In the genomic region with DNA sequence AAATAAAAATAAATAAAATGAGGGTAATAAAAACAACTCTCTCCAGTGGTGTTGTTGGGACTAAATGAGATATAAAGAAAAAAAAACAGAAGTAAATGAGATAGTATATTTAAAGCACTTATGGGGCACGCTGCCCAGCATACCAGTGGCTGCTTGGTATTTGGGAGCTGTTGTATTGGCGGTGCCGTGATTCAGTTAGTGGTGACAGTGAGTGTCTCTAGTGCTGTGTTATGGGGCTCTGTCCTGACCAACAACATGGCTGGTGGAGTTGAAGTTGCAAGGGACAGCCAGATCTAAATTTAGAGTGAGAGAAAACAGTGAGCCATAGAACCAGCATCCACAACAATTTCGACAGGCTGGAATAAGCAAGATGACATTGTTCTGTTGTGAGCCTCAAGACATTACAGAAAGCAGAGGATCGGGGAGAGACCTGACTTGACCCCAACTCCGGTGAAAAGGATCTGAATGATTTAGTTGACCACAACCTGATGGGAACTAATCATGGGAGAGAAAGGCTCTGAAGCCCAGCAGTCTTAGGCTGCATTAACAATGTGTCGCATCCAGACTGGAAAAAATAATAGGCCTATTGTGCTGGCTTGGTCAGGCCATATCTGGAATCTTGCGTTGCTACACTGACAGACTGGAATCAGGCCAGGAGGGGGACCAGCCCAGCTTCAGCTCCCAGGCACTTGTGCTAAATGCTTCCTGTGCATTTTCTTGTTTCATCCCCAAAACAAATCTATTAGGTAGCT, we compare ENCODE assay signal across 12 cellular contexts. TPM values are rescaled to one million over a fixed set of nuclear protein-coding genes. Genes with fewer than 3 reads are reported as not detected.
DNase-seq lines count a peak whose midpoint lies in the region; FAIRE-seq and TF ChIP-seq lines count a peak whose summit lies in the region.
"Had no signal": no experiment of that assay in that cellular context is flagged by ENCODE, and none has a peak within 500 bp of the region (broad histone marks: within the 10 kb centered on the region; RNA-seq: fewer than 3 reads in every experiment).

No MANE protein-coding gene starts in this region.

- H3K4me3 Mint-ChIP-seq in activated naive CD8-positive, alpha-beta T cell treated with anti-CD3 and anti-CD28 coated beads for 36 hours, result no peak overlapping the region

- TF ChIP-seq POLR2A in stomach (IDR thresholded peaks at IDR 0.05), result no peak

- H3K4me1 Mint-ChIP-seq in activated naive CD8-positive, alpha-beta T cell treated with anti-CD3 and anti-CD28 coated beads for 36 hours, result peaks cover 26% of the 10 kb centered on the region

- no peak overlapping the region for H3K4me3 ChIP-seq in keratinocyte (ENCODE audit: control insufficient read depth in 2 of 3, extremely low read depth in 1 of 3, insufficient read depth in 2 of 3, low read depth in 1 of 3, low read length in 3 of 3)
- H3K4me3 ChIP-seq in stomach, result no peak overlapping the region
- no peak overlapping the region for H3K4me3 ChIP-seq in tibial artery
- H3K4me3 ChIP-seq: pancreas had no signal

- dilution Hi-C loops in keratinocyte (cut with MboI; ENCODE audit: extremely low pct_ligation_motif_present, low sequenced_read_pairs), result no loop called here

- H3K9me3 ChIP-seq in keratinocyte (ENCODE audit: control insufficient read depth, low read depth, low read length), result no peaks in the 10 kb centered on the region
- no peaks in the 10 kb centered on the region for H3K9me3 ChIP-seq in stomach
- H3K9me3 ChIP-seq in tibial artery, result no peaks in the 10 kb centered on the region
- H3K9me3 ChIP-seq: pancreas had no signal

- H4K20me1 ChIP-seq in keratinocyte (ENCODE audit: control insufficient read depth, extremely low read depth, insufficient read depth, low read length), result peaks cover 12% of the 10 kb centered on the region

- H3K4me1 ChIP-seq in keratinocyte (ENCODE audit: control insufficient read depth, extremely low read depth, insufficient read depth, low read length) (peaks cover 28% of the 10 kb centered on the region), stomach (peaks cover 15 to 59% (median 35%) of the 10 kb centered on the region in 4 donors), tibial artery (peaks cover 0 to 32% (median 20%) of the 10 kb centered on the region in 4 donors)

- no peaks in the 10 kb centered on the region for H3K27me3 Mint-ChIP-seq in activated naive CD8-positive, alpha-beta T cell treated with anti-CD3 and anti-CD28 coated beads for 36 hours

- no peak overlapping the region for H3K4me2 ChIP-seq in keratinocyte (ENCODE audit: control insufficient read depth, extremely low read depth, insufficient read depth, low read depth, low read length)

- H3K36me3 ChIP-seq in keratinocyte (ENCODE audit: control insufficient read depth in 2 of 2, extremely low read depth in 1 of 2, insufficient read depth in 2 of 2, low read length in 2 of 2) (peaks cover 6 to 7% of the 10 kb centered on the region in 2 experiments), stomach (no peaks in the 10 kb centered on the region), tibial artery (no peaks in the 10 kb centered on the region)
- H3K36me3 ChIP-seq: pancreas had no signal

- intact Hi-C loops in stomach (cut with DNase I; ENCODE audit: low total_unique reads) (no loop called here), tibial artery (cut with DNase I; ENCODE audit: low total_unique reads) (no loop called here)

- H3K9me3 Mint-ChIP-seq in activated naive CD8-positive, alpha-beta T cell treated with anti-CD3 and anti-CD28 coated beads for 36 hours, result no peaks in the 10 kb centered on the region

- no peak for TF ChIP-seq EP300 in stomach (IDR thresholded peaks at IDR 0.05)

- peaks cover 16% of the 10 kb centered on the region for H3K36me3 Mint-ChIP-seq in activated naive CD8-positive, alpha-beta T cell treated with anti-CD3 and anti-CD28 coated beads for 36 hours

- H3K27ac ChIP-seq in keratinocyte (ENCODE audit: control insufficient read depth, insufficient read depth, low read length), result no peak overlapping the region
- peak overlapping the region in 3 of 5 donors; percentile 6 to 29 (median 24) for H3K27ac ChIP-seq in stomach
- no peak overlapping the region for H3K27ac ChIP-seq in tibial artery
- H3K27ac ChIP-seq: HL-60, pancreas had no signal

- H2AFZ ChIP-seq in keratinocyte (ENCODE audit: control insufficient read depth, low read length), result peak overlapping the region; percentile 15

- H3K27ac Mint-ChIP-seq in activated naive CD8-positive, alpha-beta T cell treated with anti-CD3 and anti-CD28 coated beads for 36 hours, result no peak overlapping the region

- FAIRE-seq in keratinocyte (lab: Jason Lieb, UNC), result no peak
- FAIRE-seq: D721Med, pancreas had no signal

- peaks cover 24% of the 10 kb centered on the region for H3K79me2 ChIP-seq in keratinocyte (ENCODE audit: control insufficient read depth, insufficient read depth, low read length)

- H3K9me1 ChIP-seq in keratinocyte (ENCODE audit: control insufficient read depth, extremely low read depth, insufficient read depth, low read length), result no peaks in the 10 kb centered on the region

- WGBS in stomach, 5 donors, result 37 to 60% (median 39%) methylated on average over 8 of the region's 8 CpGs

- no peak overlapping the region for H3K9ac ChIP-seq in keratinocyte (ENCODE audit: control insufficient read depth, extremely low read depth, insufficient read depth, low read length)

- DNase-seq in M059J (ENCODE audit: low read depth) (peak; percentile 31), astrocyte of the hippocampus (ENCODE audit: low read depth, low spot score) (peak; percentile 71), keratinocyte (ENCODE audit: low read depth, low spot score) (no peak), stomach (peak; percentile 44), tibial artery (no peak), NCI-H446 (lab: John Stamatoyannopoulos, UW) (no peak)
- no peak for DNase-seq in activated naive CD8-positive, alpha-beta T cell treated with anti-CD3 and anti-CD28 coated beads for 36 hours
- DNase-seq: activated effector memory CD4-positive, alpha-beta T cell treated with Interleukin-2 at 50 U/mL for 16 hours; NCI-H1092 had no signal

- H3K27me3 ChIP-seq in keratinocyte (ENCODE audit: control insufficient read depth, extremely low read depth, insufficient read depth, low read length) (no peaks in the 10 kb centered on the region), stomach (peaks cover 0 to 8% (median 0%) of the 10 kb centered on the region in 3 donors), tibial artery (no peaks in the 10 kb centered on the region)
- H3K27me3 ChIP-seq: pancreas had no signal

- TF ChIP-seq CTCF in keratinocyte (optimal IDR thresholded peaks at IDR 0.05 in 1 of 3, IDR thresholded peaks at IDR 0.05 in 1 of 3, conservative IDR thresholded peaks at IDR 0.05 in 1 of 3; ENCODE audit: extremely low read depth in 1 of 3, insufficient read depth in 2 of 3, low read length in 3 of 3) (no peak), stomach (IDR thresholded peaks at IDR 0.05) (no peak), tibial artery (IDR thresholded peaks at IDR 0.05) (no peak)

RNA-seq across cellular contexts. Expression of a gene that starts 2.4 kb away (rescaled TPM):
- total RNA-seq in M059J (2014; rRNA removed; shearing (Covaris generic)), result 1.2 and 2.3 TPM in 2 replicates
- 50.1 to 62.5 TPM (median 57.0 TPM) in 3 replicates for polyA plus RNA-seq in keratinocyte
- polyA plus RNA-seq in keratinocyte (2011; ENCODE audit: low read depth), result 12.6 TPM
- 27.3 and 32.3 TPM in 2 replicates for polyA plus RNA-seq in keratinocyte (2011; cell fraction: cytosol; rRNA removed)
- 199 and 235 TPM in 2 replicates for polyA plus RNA-seq in keratinocyte (2011; cell fraction: nucleus; rRNA removed)
- polyA plus RNA-seq in keratinocyte (2012; ENCODE audit: low replicate concordance), result 33.2 and 47.8 TPM in 2 replicates
- 59.1 to 118 TPM (median 79.8 TPM) in 3 replicates for polyA minus RNA-seq in keratinocyte
- polyA minus RNA-seq in keratinocyte (2011; cell fraction: cytosol; rRNA and poly(A)+ RNA removed), result 25.9 TPM
- 60.7 and 73.3 TPM in 2 replicates for polyA minus RNA-seq in keratinocyte (2011; cell fraction: nucleus; rRNA and poly(A)+ RNA removed)
- total RNA-seq in stomach, result 10 to 100 TPM in 1 of 5 donors, 1 to 10 TPM in 3, not detected in 1; 2.0 to 16.1 (median 7.0) TPM
- polyA plus RNA-seq in stomach, result 1 to 10 TPM in 1 of 3 donors, under 1 TPM in 2; 0.75 to 9.1 (median 0.76) TPM
- total RNA-seq in activated naive CD8-positive, alpha-beta T cell treated with anti-CD3 and anti-CD28 coated beads for 36 hours, result 10 to 100 TPM; 20.2 to 22.3 TPM

RNA-seq across cellular contexts. Expression of a gene that starts 50.8 kb away (rescaled TPM):
- total RNA-seq in M059J (2014; rRNA removed; shearing (Covaris generic)), result 0.57 TPM in 1 of 2 replicates, not detected in the other
- polyA plus RNA-seq in keratinocyte, result 5.1 to 7.7 TPM (median 5.4 TPM) in 3 replicates
- 5.5 TPM for polyA plus RNA-seq in keratinocyte (2011; ENCODE audit: low read depth)
- polyA plus RNA-seq in keratinocyte (2011; cell fraction: cytosol; rRNA removed), result 4.5 and 5.2 TPM in 2 replicates
- 5.9 and 6.0 TPM in 2 replicates for polyA plus RNA-seq in keratinocyte (2011; cell fraction: nucleus; rRNA removed)
- 3.8 and 13.1 TPM in 2 replicates for polyA plus RNA-seq in keratinocyte (2012; ENCODE audit: low replicate concordance)
- polyA minus RNA-seq in keratinocyte, result 1.7 to 7.6 TPM (median 4.8 TPM) in 3 replicates
- polyA minus RNA-seq in keratinocyte (2011; cell fraction: cytosol; rRNA and poly(A)+ RNA removed), result 8.2 TPM
- polyA minus RNA-seq in keratinocyte (2011; cell fraction: nucleus; rRNA and poly(A)+ RNA removed), result 4.1 and 4.7 TPM in 2 replicates
- total RNA-seq in stomach, result 10 to 100 TPM in 1 of 5 donors, 1 to 10 TPM in 3, not detected in 1; 4.5 to 39.4 (median 5.8) TPM
- 1 to 10 TPM in 2 of 3 donors, under 1 TPM in 1; 0.61 to 4.4 (median 1.7) TPM for polyA plus RNA-seq in stomach
- under 1 TPM; 0.08 to 0.20 TPM for total RNA-seq in activated naive CD8-positive, alpha-beta T cell treated with anti-CD3 and anti-CD28 coated beads for 36 hours

Comparison
In these comparisons a context has a peak if more than half of its experiments do, and no peak if none do; other contexts are left out.
1. DNase-seq: peak in M059J (single experiment), astrocyte of the hippocampus (single experiment) and stomach (single experiment); none in keratinocyte (single experiment), tibial artery (0 of 2), NCI-H446 (0 of 2) and activated naive CD8-positive, alpha-beta T cell treated with anti-CD3 and anti-CD28 coated beads for 36 hours (single experiment).
2. H3K27ac ChIP-seq: peak in stomach (3 of 5); none in keratinocyte (single experiment) and tibial artery (0 of 2).